In the genomic region with DNA sequence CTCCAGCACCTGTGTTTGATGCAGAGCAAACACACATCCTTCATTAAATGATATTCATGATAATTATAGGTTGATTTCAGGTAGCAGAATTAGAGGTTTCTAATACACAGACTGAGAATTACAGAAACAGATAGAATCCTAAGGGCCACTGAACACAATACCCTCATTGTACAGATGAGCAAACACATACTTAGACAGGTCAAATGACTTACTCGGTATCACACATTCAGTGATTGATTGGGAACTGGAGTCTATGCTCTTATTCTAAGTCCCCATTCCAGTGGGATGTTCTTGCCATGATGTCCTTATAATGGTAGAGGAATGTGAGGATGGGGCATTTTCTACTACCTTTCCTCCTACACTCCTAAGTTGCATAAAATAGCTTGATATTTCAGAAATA, we compare ENCODE assay signal across 22 cellular contexts.
A peak's percentile ranks its signal among the peaks of the same experiment; 100 is the strongest.
DNase-seq lines count a peak whose midpoint lies in the region; ATAC-seq and FAIRE-seq lines count a peak whose summit lies in the region.
"Had no signal": no experiment of that assay in that cellular context is flagged by ENCODE, and none has a peak within 500 bp of the region (broad histone marks: within the 10 kb centered on the region; RNA-seq: fewer than 3 reads in every experiment).

No MANE protein-coding gene starts in this region.

- DNase-seq in HTR-8/SVneo (ENCODE audit: insufficient read length, low spot score) (no peak), SK-MEL-5 (ENCODE audit: low read depth, low spot score) (peak; percentile 78), retina (peak; percentile 21)
- DNase-seq in central memory CD4-positive, alpha-beta T cell, result no peak
- DNase-seq: 8988T; ACHN; BE2C; C1 segment of cervical spinal cord; CD4-positive, alpha-beta memory T cell; CD4-positive, CD25-positive, alpha-beta regulatory T cell; CD8-positive, alpha-beta memory T cell; COR-L47; DMS 273 treated with DMSO at 0.1 percent for 48 hours; DMS153; DMS53; DMS79; DND-41; EL; GDM1 had no signal

- peak; percentile 16 for FAIRE-seq in HTR-8/SVneo (lab: Jason Lieb, UNC)
- FAIRE-seq: A204.1, GM12891 had no signal

- in situ Hi-C loops in SK-MEL-5 (cut with HindIII; ENCODE audit: low pct_unique_long_range_greater_than_20kb, low sequenced_read_pairs), result no loop called here

- ATAC-seq in HG03442 (IDR thresholded peaks at IDR 0.05; ENCODE audit: unreplicated experiment), result no peak

Comparison
In these comparisons a context has a peak if more than half of its experiments do, and no peak if none do; other contexts are left out.
1. DNase-seq: peak in SK-MEL-5 (single experiment) and retina (single experiment); none in HTR-8/SVneo (single experiment) and central memory CD4-positive, alpha-beta T cell (single experiment).